ENCODE assay signal across 21 cellular contexts in genomic region chr9:24509850-24510249, GRCh38. TPM values are rescaled to one million over a fixed set of nuclear protein-coding genes. Genes with fewer than 3 reads are reported as not detected.
DNase-seq lines count a peak whose midpoint lies in the region; FAIRE-seq and TF ChIP-seq lines count a peak whose summit lies in the region.
"Had no signal": no experiment of that assay in that cellular context is flagged by ENCODE, and none has a peak within 500 bp of the region (broad histone marks: within the 10 kb centered on the region; RNA-seq: fewer than 3 reads in every experiment).

No MANE protein-coding gene starts in this region.

- H2BK120ac ChIP-seq in H1 (replicated peaks; ENCODE audit: low read depth, low read length), result no peak overlapping the region
- H2BK120ac ChIP-seq in mesendoderm (ENCODE audit: low read depth, low read length), result no peak overlapping the region

- CTCF ChIA-PET in H1 (lab: Charles Lee; ENCODE audit: partially characterized antibody), result no interaction called here

- H2BK12ac ChIP-seq in H1 (ENCODE audit: low read depth, low read length), result no peak overlapping the region; the same call in 1 of the 2 replicates

- H3K4ac ChIP-seq in H1 (replicated peaks; ENCODE audit: insufficient read length, low read depth, low read length) (no peak overlapping the region), mesendoderm (ENCODE audit: low read depth, low read length) (no peak overlapping the region)

- no peak for TF ChIP-seq RAD21 in H1 (IDR thresholded peaks at IDR 0.05 in 1 of 2, conservative IDR thresholded peaks at IDR 0.05 in 1 of 2; ENCODE audit: low read depth in 2 of 2, low read length in 2 of 2)

- H4K20me1 ChIP-seq in H1 (replicated peaks in 1 of 2; ENCODE audit: control insufficient read depth in 1 of 2, insufficient read depth in 2 of 2, low read length in 2 of 2), result no peaks in the 10 kb centered on the region

- H3K79me2 ChIP-seq in H1 (ENCODE audit: control insufficient read depth in 1 of 2, insufficient read depth in 2 of 2, low read length in 2 of 2), result no peaks in the 10 kb centered on the region
- H3K79me2 ChIP-seq in mesendoderm (ENCODE audit: control insufficient read depth, insufficient read depth, low read length), result no peaks in the 10 kb centered on the region

- H3K18ac ChIP-seq in H1 (ENCODE audit: extremely low read depth, low read length), result no peak overlapping the region
- H3K18ac ChIP-seq in mesendoderm (ENCODE audit: low read length), result no peak overlapping the region

- no peak overlapping the region for H2BK20ac ChIP-seq in H1 (ENCODE audit: low read length)

- H3K4me1 ChIP-seq in HUES48 (ENCODE audit: control insufficient read depth, insufficient read depth, low read length) (no peaks in the 10 kb centered on the region), H1 (replicated peaks in 1 of 4; ENCODE audit: control insufficient read depth in 3 of 4, insufficient read depth in 4 of 4, low read length in 3 of 4) (no peaks in the 10 kb centered on the region; a peak in 1 of 7 replicates), mesendoderm (ENCODE audit: control insufficient read depth, low read depth, low read length) (no peaks in the 10 kb centered on the region)

- H3K27me3 ChIP-seq in HUES48 (ENCODE audit: control insufficient read depth, insufficient read depth, low read length) (no peaks in the 10 kb centered on the region), H1 (replicated peaks in 1 of 4; ENCODE audit: control insufficient read depth in 3 of 4, extremely low read depth in 1 of 4, insufficient read depth in 3 of 4, low read length in 3 of 4) (no peaks in the 10 kb centered on the region), mesendoderm (ENCODE audit: insufficient read depth, low read length, poor library complexity) (no peaks in the 10 kb centered on the region), brain microvascular endothelial cell (replicated peaks) (no peaks in the 10 kb centered on the region)

- H4K8ac ChIP-seq in H1 (ENCODE audit: extremely low read depth, insufficient read depth, low read length) (no peak overlapping the region), mesendoderm (ENCODE audit: low read depth, low read length) (no peak overlapping the region)

- no peak for FAIRE-seq in H1 (lab: Jason Lieb, UNC)
- FAIRE-seq: GM12891, GM18507 had no signal

- no peak for TF ChIP-seq CTCF in H1 (IDR thresholded peaks at IDR 0.05; ENCODE audit: control extremely low read depth in 1 of 3, insufficient read depth in 1 of 3, low read depth in 1 of 3, low read length in 3 of 3)
- no peak for TF ChIP-seq CTCF in brain microvascular endothelial cell (IDR thresholded peaks at IDR 0.05; ENCODE audit: low read depth, low read length, missing control alignments)

- no peaks in the 10 kb centered on the region; the same call in 1 of the 2 replicates for H3K36me3 ChIP-seq in HUES48 (ENCODE audit: control insufficient read depth, insufficient read depth, low read length)
- H3K36me3 ChIP-seq in H1 (ENCODE audit: control insufficient read depth in 2 of 4, insufficient read depth in 4 of 4, low read length in 3 of 4), result peaks cover 0 to 10% (median 2%) of the 10 kb centered on the region in 4 experiments; a peak in 2 of 8 replicates
- no peaks in the 10 kb centered on the region for H3K36me3 ChIP-seq in mesendoderm (ENCODE audit: control insufficient read depth, insufficient read depth, low read length)
- no peaks in the 10 kb centered on the region for H3K36me3 ChIP-seq in brain microvascular endothelial cell (replicated peaks)

- H4K5ac ChIP-seq in H1 (ENCODE audit: insufficient read length, low read depth, low read length) (no peak overlapping the region), mesendoderm (ENCODE audit: low read length) (no peak overlapping the region)

- H3K79me1 ChIP-seq in H1 (ENCODE audit: low read depth, low read length) (no peaks in the 10 kb centered on the region), mesendoderm (ENCODE audit: low read length) (no peaks in the 10 kb centered on the region)

- peak overlapping the region; percentile 53 for H3K27ac ChIP-seq in HUES48 (ENCODE audit: low read depth, low read length)
- no peak overlapping the region for H3K27ac ChIP-seq in H1 (ENCODE audit: low read depth, low read length)
- H3K27ac ChIP-seq in mesendoderm (ENCODE audit: low read depth, low read length), result no peak overlapping the region
- H3K27ac ChIP-seq in brain microvascular endothelial cell, result no peak overlapping the region

- H3K9me3 ChIP-seq in HUES48 (ENCODE audit: control insufficient read depth, insufficient read depth, low read length) (peaks cover 31% of the 10 kb centered on the region), H1 (ENCODE audit: insufficient read depth in 2 of 2, low read depth in 1 of 2, low read length in 1 of 2) (peaks cover 22 to 28% of the 10 kb centered on the region in 2 experiments)

- no peak overlapping the region for H4K91ac ChIP-seq in H1 (replicated peaks; ENCODE audit: insufficient read length, low read length)

- H2BK5ac ChIP-seq in H1 (ENCODE audit: low read depth, low read length) (peak overlapping the region; percentile 46; the same call in 1 of the 2 replicates), mesendoderm (ENCODE audit: low read length) (no peak overlapping the region)

- 88% methylated on average over 3 of the region's 3 CpGs; no CpG with 5 or more reads in 1 of the 2 experiments for WGBS in H1 (ENCODE audit: extremely low coverage in 1 of 2, insufficient coverage in 1 of 2, insufficient read length in 1 of 2, insufficient replicate concordance in 2 of 2, low coverage in 1 of 2, low lambda C conversion rate in 2 of 2, missing lambda C conversion rate in 1 of 2), 2 experiments
- no CpG with 5 or more reads among the region's 3 CpGs for WGBS in mesendoderm (ENCODE audit: extremely low coverage, insufficient coverage, low lambda C conversion rate)

- H2AK5ac ChIP-seq in H1 (ENCODE audit: low read depth, low read length), result peak overlapping the region; percentile 1; the same call in 1 of the 2 replicates
- no peak overlapping the region for H2AK5ac ChIP-seq in mesendoderm (ENCODE audit: low read length)

- peak overlapping the region; percentile 24; the same call in 1 of the 2 replicates for H3K4me3 ChIP-seq in HUES48 (ENCODE audit: low read depth, low read length)
- H3K4me3 ChIP-seq in H1 (ENCODE audit: extremely low read depth in 1 of 4, insufficient read depth in 2 of 4, low read depth in 3 of 4, low read length in 4 of 4), result no peak overlapping the region
- H3K4me3 ChIP-seq in mesendoderm (ENCODE audit: low read length), result no peak overlapping the region
- no peak overlapping the region for H3K4me3 ChIP-seq in brain microvascular endothelial cell (ENCODE audit: low read depth, low read length)

- H2AFZ ChIP-seq in H1 (ENCODE audit: low read length), result no peak overlapping the region

- H3K23ac ChIP-seq in H1 (ENCODE audit: insufficient read length), result no peak overlapping the region
- no peak overlapping the region for H3K23ac ChIP-seq in mesendoderm (ENCODE audit: low read length)

- no peak overlapping the region for H3K14ac ChIP-seq in H1 (ENCODE audit: insufficient read length)

- no peak overlapping the region for H3K9ac ChIP-seq in HUES48 (ENCODE audit: low read depth, low read length)
- no peak overlapping the region for H3K9ac ChIP-seq in H1 (replicated peaks in 1 of 4; ENCODE audit: extremely low read depth in 1 of 4, low read depth in 3 of 4, low read length in 3 of 4)
- no peak overlapping the region for H3K9ac ChIP-seq in mesendoderm (ENCODE audit: low read length)

- POLR2A ChIA-PET in H1 (lab: Charles Lee; ENCODE audit: partially characterized antibody), result interaction anchor here (1.0 kb wide), 1 partner anchor 11 kb away, joined by 4 read pairs; no protein-coding TSS in a partner anchor

- DNase-seq in H1 (ENCODE audit: low read depth in 1 of 2, low spot score in 2 of 2) (no peak), mesendoderm (peak; percentile 48), RKO (ENCODE audit: low spot score) (no peak), brain microvascular endothelial cell (no peak)
- no peak for DNase-seq in activated effector memory CD4-positive, alpha-beta T cell treated with Interleukin-2 at 50 U/mL for 16 hours
- DNase-seq: C1 segment of cervical spinal cord; Calu3; CD4-positive, alpha-beta memory T cell; COR-L47; DMS79 treated with DMSO at 0.1 percent for 48 hours; GF-D8; GOT3; H7 had no signal

- no peak overlapping the region for H3K56ac ChIP-seq in H1 (replicated peaks; ENCODE audit: insufficient read length, low read depth, low read length)
- H3K56ac ChIP-seq in mesendoderm (ENCODE audit: low read length), result no peak overlapping the region

- no peak for TF ChIP-seq POLR2A in H1 (IDR thresholded peaks at IDR 0.05; ENCODE audit: control extremely low read depth in 1 of 2, low read depth in 2 of 2, low read length in 2 of 2)

- no peak overlapping the region for H3K4me2 ChIP-seq in H1 (ENCODE audit: insufficient read depth in 1 of 2, low read depth in 2 of 2, low read length in 2 of 2)
- H3K4me2 ChIP-seq in mesendoderm (ENCODE audit: low read length), result no peak overlapping the region

- H3K23me2 ChIP-seq in H1 (ENCODE audit: low read depth, low read length), result no peaks in the 10 kb centered on the region; the same call in 1 of the 2 replicates

- in situ Hi-C loops in brain microvascular endothelial cell (cut with HindIII; ENCODE audit: low pct_ligation_motif_present, low sequenced_read_pairs), result no loop called here

- TF ChIP-seq EP300 in H1 (IDR thresholded peaks at IDR 0.05; ENCODE audit: borderline replicate concordance in 1 of 2, low read depth in 2 of 2, low read length in 2 of 2), result no peak

- no peak overlapping the region for H2BK15ac ChIP-seq in H1 (ENCODE audit: low read length)
- H2BK15ac ChIP-seq in mesendoderm (replicated peaks; ENCODE audit: low read depth), result no peak overlapping the region

TF ChIP-seq in H1, 55 proteins besides CTCF, POLR2A, EP300 and RAD21 (continues in another document):
- TF ChIP-seq MAFK (IDR thresholded peaks at IDR 0.05; ENCODE audit: low read depth, low read length) (no peak), TCF12 (IDR thresholded peaks at IDR 0.05; ENCODE audit: low read depth, low read length) (no peak), SIRT6 (IDR thresholded peaks at IDR 0.05; ENCODE audit: low read length) (no peak), TAF7 (optimal IDR thresholded peaks at IDR 0.05; ENCODE audit: borderline replicate concordance, low read depth, low read length) (no peak), SUZ12 (IDR thresholded peaks at IDR 0.05; ENCODE audit: low read length) (no peak), CEBPB (IDR thresholded peaks at IDR 0.05; ENCODE audit: low read depth, low read length) (no peak)

RNA-seq across cellular contexts. Expression of gene IZUMO3, which starts 35.8 kb away (rescaled TPM):
- total RNA-seq in H1 (2021; fragmentation: NEBNext Ultra II Directional; extraction: Animal tissue kit (Norgen Biotek cat#: 25700)), result not detected in 2 replicates
- polyA plus RNA-seq in H1 (2011; rRNA removed), result not detected in 2 replicates
- not detected for polyA plus RNA-seq in H1 (2011; cell fraction: cytosol; rRNA removed)
- polyA plus RNA-seq in H1 (2011; cell fraction: nucleus; rRNA removed), result not detected
- polyA plus RNA-seq in H1 (2012, experiment 1 of 2), result not detected in 4 replicates
- polyA plus RNA-seq in H1 (2012, experiment 2 of 2), result not detected
- not detected for polyA plus RNA-seq in H1 (2013, experiment 1 of 2)
- polyA plus RNA-seq in H1 (2013, experiment 2 of 2), result not detected
- polyA minus RNA-seq in H1 (2011; rRNA and poly(A)+ RNA removed), result not detected in 2 replicates
- not detected for polyA minus RNA-seq in H1 (2011; cell fraction: cytosol; rRNA and poly(A)+ RNA removed)
- polyA minus RNA-seq in H1 (2011; cell fraction: nucleus; rRNA and poly(A)+ RNA removed), result not detected
- polyA plus RNA-seq in mesendoderm (2013, experiment 1 of 2), result not detected
- 0.06 TPM for polyA plus RNA-seq in mesendoderm (2013, experiment 2 of 2)
- total RNA-seq: A172; A673; Calu3; CD4-positive, alpha-beta memory T cell; Daoy; G401; H7 had no signal
- polyA plus RNA-seq: BJ; CD4-positive, alpha-beta memory T cell had no signal
